Comparison of ENCODE assay signal across 30 cellular contexts in the genomic region with DNA sequence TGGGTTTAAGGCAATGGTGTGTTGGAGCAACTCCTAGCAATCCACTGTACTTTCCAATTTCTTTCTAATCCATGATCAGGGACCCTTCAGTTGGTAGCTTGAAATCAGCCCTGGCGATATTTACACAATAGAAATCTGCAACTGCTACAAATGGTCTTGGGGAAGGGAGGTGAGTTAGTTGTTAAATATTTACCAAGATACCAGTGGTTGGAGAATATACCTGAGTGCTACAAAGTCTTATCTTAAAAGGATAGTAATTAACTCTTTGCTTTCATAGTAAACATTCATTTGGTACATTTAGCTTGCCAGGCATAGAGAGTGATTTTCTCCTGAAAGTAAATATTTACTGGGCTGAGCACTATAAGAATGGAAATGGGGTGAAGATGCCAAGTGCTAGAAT.
"Had no signal": no experiment of that assay in that cellular context is flagged by ENCODE, and none has a peak within 500 bp of the region (broad histone marks: within the 10 kb centered on the region; RNA-seq: fewer than 3 reads in every experiment).

No MANE protein-coding gene starts in this region.

- H3K9me3 ChIP-seq: body of pancreas, breast epithelium, Peyer's patch, SK-N-SH had no signal

- ATAC-seq: activated CD8-positive, alpha-beta T cell treated with anti-CD3 and anti-CD28 coated beads for 36 hours; body of pancreas; PC-3 had no signal

- H3K4me1 Mint-ChIP-seq: activated CD4-positive, alpha-beta T cell treated with anti-CD3 and anti-CD28 coated beads, Interleukin-2, amount 10 ng/mL, durations not matched to agents 24 days and 14 days; activated naive CD4-positive, alpha-beta T cell treated with anti-CD3 and anti-CD28 coated beads, Interleukin-2, amount 50 U/mL, for 24 hours; activated naive CD8-positive, alpha-beta T cell treated with anti-CD3 and anti-CD28 coated beads, Interleukin-2, amount 10 ng/mL, durations not matched to agents 7 days and 5 days had no signal

- H3K4me1 ChIP-seq: body of pancreas, breast epithelium, Peyer's patch had no signal

- H3K4me2 ChIP-seq: KMS-11, SK-N-SH had no signal

- H3K36me3 Mint-ChIP-seq: activated naive CD4-positive, alpha-beta T cell treated with anti-CD3 and anti-CD28 coated beads, Interleukin-2, amount 50 U/mL, for 24 hours; activated naive CD8-positive, alpha-beta T cell treated with anti-CD3 and anti-CD28 coated beads, Interleukin-2, amount 10 ng/mL, durations not matched to agents 7 days and 5 days had no signal

- H3K9me3 Mint-ChIP-seq: activated CD4-positive, alpha-beta T cell treated with anti-CD3 and anti-CD28 coated beads, Interleukin-2, amount 10 ng/mL, durations not matched to agents 24 days and 14 days; activated CD8-positive, alpha-beta T cell treated with anti-CD3 and anti-CD28 coated beads for 36 hours; activated naive CD4-positive, alpha-beta T cell treated with anti-CD3 and anti-CD28 coated beads, Interleukin-2, amount 50 U/mL, for 24 hours; activated T-helper 2 cell treated with anti-CD3 and anti-CD28 coated beads, Interferon-gamma antibody, Interleukin-2, Interleukin-4, amounts not matched to agents 10 μg/mL and 5 μg/mL and 100 μg/mL, durations not matched to agents 14 hours and 24 hours and 36 hours; T-helper 1 cell treated with Interleukin-12 subunit alpha and Interleukin-12 subunit beta and Interleukin-4 antibody, amounts not matched to agents 30 μg/mL and 1 μg/mL, for 36 hours; T-helper 2 cell treated with Interferon-gamma antibody and Interleukin-4, amounts not matched to agents 5 μg/mL and 100 μg/mL, for 36 hours had no signal

- DNase-seq: activated CD4-positive, alpha-beta T cell treated with anti-CD3 and anti-CD28 coated beads, Interleukin-2, amount 10 ng/mL, durations not matched to agents 24 days and 14 days; activated CD4-positive, alpha-beta T cell treated with anti-CD3 and anti-CD28 coated beads, Interleukin-2, amount 50 U/mL, for 4 hours; activated CD8-positive, alpha-beta T cell treated with anti-CD3 and anti-CD28 coated beads for 36 hours; activated gamma-delta T cell; activated naive CD4-positive, alpha-beta T cell treated with Interleukin-2 at 50 U/mL for 16 hours; activated naive CD8-positive, alpha-beta T cell treated with anti-CD3 and anti-CD28 coated beads, Interleukin-2, amount 10 ng/mL, durations not matched to agents 7 days and 5 days; activated T-cell treated with anti-CD3 and anti-CD28 coated beads, Interleukin-2, amount 50 U/mL, for 24 hours; amygdala; body of pancreas; NCI-H1092 treated with DMSO at 0.1 percent for 48 hours; NCI-H146; NCI-H187 treated with DMSO at 0.1 percent for 48 hours; NCI-H2081; NCI-H2171 treated with DMSO at 0.1 percent for 48 hours; NCI-H2227 treated with DMSO at 0.1 percent for 48 hours; NCI-H446; NCI-H510A treated with DMSO at 0.1 percent for 48 hours; NCI-H526 treated with DMSO at 0.1 percent for 48 hours; PC-3; Peyer's patch; RPMI8226; SHP77 treated with DMSO at 0.1 percent for 48 hours; SK-N-SH had no signal

- H3K36me3 ChIP-seq: breast epithelium, Peyer's patch, SJSA1 had no signal

- H3K27me3 Mint-ChIP-seq: activated CD4-positive, alpha-beta T cell treated with anti-CD3 and anti-CD28 coated beads, Interleukin-2, amount 10 ng/mL, durations not matched to agents 24 days and 14 days; activated CD8-positive, alpha-beta T cell treated with anti-CD3 and anti-CD28 coated beads for 36 hours; activated naive CD4-positive, alpha-beta T cell treated with anti-CD3 and anti-CD28 coated beads, Interleukin-2, amount 50 U/mL, for 24 hours; activated naive CD8-positive, alpha-beta T cell treated with anti-CD3 and anti-CD28 coated beads, Interleukin-2, amount 10 ng/mL, durations not matched to agents 7 days and 5 days; activated T-cell treated with anti-CD3 and anti-CD28 coated beads, Interleukin-2, amount 50 U/mL, for 24 hours had no signal

- H3K27me3 ChIP-seq: body of pancreas, breast epithelium, Peyer's patch, SJSA1 had no signal

- H3K4me3 Mint-ChIP-seq: activated CD4-positive, alpha-beta T cell treated with anti-CD3 and anti-CD28 coated beads, Interleukin-2, amount 10 ng/mL, durations not matched to agents 24 days and 14 days; activated CD8-positive, alpha-beta T cell treated with anti-CD3 and anti-CD28 coated beads for 36 hours; activated naive CD4-positive, alpha-beta T cell treated with anti-CD3 and anti-CD28 coated beads, Interleukin-2, amount 50 U/mL, for 24 hours; activated naive CD8-positive, alpha-beta T cell treated with anti-CD3 and anti-CD28 coated beads, Interleukin-2, amount 10 ng/mL, durations not matched to agents 7 days and 5 days; activated T-cell treated with anti-CD3 and anti-CD28 coated beads, Interleukin-2, amount 50 U/mL, for 24 hours; T-helper 1 cell treated with Interleukin-12 subunit alpha and Interleukin-12 subunit beta and Interleukin-4 antibody, amounts not matched to agents 30 μg/mL and 1 μg/mL, for 36 hours; T-helper 2 cell treated with Interferon-gamma antibody and Interleukin-4, amounts not matched to agents 5 μg/mL and 100 μg/mL, for 36 hours had no signal

- H3K27ac Mint-ChIP-seq: activated CD4-positive, alpha-beta T cell treated with anti-CD3 and anti-CD28 coated beads, Interleukin-2, amount 10 ng/mL, durations not matched to agents 24 days and 14 days; activated CD8-positive, alpha-beta T cell treated with anti-CD3 and anti-CD28 coated beads for 36 hours; activated naive CD4-positive, alpha-beta T cell treated with anti-CD3 and anti-CD28 coated beads, Interleukin-2, amount 50 U/mL, for 24 hours; activated naive CD8-positive, alpha-beta T cell treated with anti-CD3 and anti-CD28 coated beads, Interleukin-2, amount 10 ng/mL, durations not matched to agents 7 days and 5 days; activated T-cell treated with anti-CD3 and anti-CD28 coated beads, Interleukin-2, amount 50 U/mL, for 24 hours; activated T-helper 2 cell treated with anti-CD3 and anti-CD28 coated beads, Interferon-gamma antibody, Interleukin-2, Interleukin-4, amounts not matched to agents 10 μg/mL and 5 μg/mL and 100 μg/mL, durations not matched to agents 14 hours and 24 hours and 36 hours; T-helper 1 cell treated with Interleukin-12 subunit alpha and Interleukin-12 subunit beta and Interleukin-4 antibody, amounts not matched to agents 30 μg/mL and 1 μg/mL, for 36 hours; T-helper 2 cell treated with Interferon-gamma antibody and Interleukin-4, amounts not matched to agents 5 μg/mL and 100 μg/mL, for 36 hours had no signal

- H3K9ac ChIP-seq: KMS-11, SK-N-SH had no signal

- H3K27ac ChIP-seq: body of pancreas, breast epithelium, KMS-11, Peyer's patch, SJSA1 had no signal

- H3K4me3 ChIP-seq: body of pancreas, breast epithelium, Peyer's patch, SJSA1 had no signal
